ENCODE assay signal across 1 cellular context in genomic region chr12:132447327-132447720, GRCh38.
TF ChIP-seq lines count a peak whose summit lies in the region.

No MANE protein-coding gene starts in this region.

TF ChIP-seq in HepG2, 621 proteins besides CTCF, POLR2A, EP300 and RAD21:
- no peak for TF ChIP-seq ZKSCAN5 (CRISPR knock-in tag; IDR thresholded peaks at IDR 0.05)
- TF ChIP-seq ZFX (CRISPR knock-in tag; IDR thresholded peaks at IDR 0.05; ENCODE audit: low read depth), result peak; percentile 22; the same call in 1 of the 2 replicates
